Comparison of ENCODE assay signal across 8 cellular contexts in the genomic region with DNA sequence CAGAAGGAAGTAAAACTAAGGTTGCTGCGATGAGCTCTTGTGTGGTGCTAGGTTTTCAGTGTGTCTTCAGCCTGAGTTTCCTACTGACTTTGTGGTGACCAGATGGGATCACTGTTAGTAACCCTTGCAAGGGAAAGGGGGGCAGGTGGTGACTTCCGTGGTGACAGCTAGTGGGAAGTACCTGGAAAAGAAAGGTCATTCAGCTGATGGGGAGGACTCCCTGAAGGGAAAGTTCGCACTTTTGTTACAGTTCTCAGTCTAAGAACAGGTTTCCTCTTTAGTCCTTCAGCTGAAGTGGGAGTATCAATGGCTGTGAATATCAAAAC. TPM values are rescaled to one million over a fixed set of nuclear protein-coding genes. Genes with fewer than 3 reads are reported as not detected.
A peak's percentile ranks its signal among the peaks of the same experiment; 100 is the strongest.
DNase-seq lines count a peak whose midpoint lies in the region; ATAC-seq and TF ChIP-seq lines count a peak whose summit lies in the region.

No MANE protein-coding gene starts in this region.

- ATAC-seq in GM21717 (IDR thresholded peaks at IDR 0.05; ENCODE audit: unreplicated experiment) (peak; percentile 25), GM18502 (IDR thresholded peaks at IDR 0.05; ENCODE audit: poor library complexity, unreplicated experiment) (no peak)
- no peak for ATAC-seq in activated CD8-positive, alpha-beta T cell treated with anti-CD3 and anti-CD28 coated beads for 36 hours
- no peak for ATAC-seq in naive thymus-derived CD8-positive, alpha-beta T cell

- H3K4me1 Mint-ChIP-seq in CD4-positive, alpha-beta memory T cell: peaks cover 27 to 40% (median 35%) of the 10 kb centered on the region in 4 donors
- peaks cover 40% of the 10 kb centered on the region for H3K4me1 Mint-ChIP-seq in activated CD8-positive, alpha-beta T cell treated with anti-CD3 and anti-CD28 coated beads for 36 hours (ENCODE audit: low read depth)
- peaks cover 19 to 42% (median 36%) of the 10 kb centered on the region in 4 donors for H3K4me1 Mint-ChIP-seq in naive thymus-derived CD8-positive, alpha-beta T cell

- CTCF ChIA-PET in CD4-positive, alpha-beta memory T cell (lab: Charles Lee; ENCODE audit: partially characterized antibody): interaction anchor here (1.2 kb wide), 1 partner anchor 11 kb away, joined by 3 read pairs; no protein-coding TSS in a partner anchor
- CTCF ChIA-PET in activated CD8-positive, alpha-beta T cell treated with anti-CD3 and anti-CD28 coated beads for 36 hours (lab: Charles Lee): interaction anchor here (0.7 to 2.1 kb wide), 8 partner anchors 9 to 1075 kb away, joined by 3 to 6 read pairs (median 4); no protein-coding TSS in a partner anchor

- H3K4me3 ChIP-seq in CD4-positive, alpha-beta memory T cell (ENCODE audit: low read length in 2 of 2): peak overlapping the region in 1 of 2 donors; percentile 85
- no peak overlapping the region for H3K4me3 ChIP-seq in prostate gland

- peaks cover 34% of the 10 kb centered on the region for H3K4me1 ChIP-seq in CD4-positive, alpha-beta memory T cell (ENCODE audit: insufficient read depth, low read length)
- H3K4me1 ChIP-seq in prostate gland (replicated peaks): no peaks in the 10 kb centered on the region

- H3K9me3 Mint-ChIP-seq in CD4-positive, alpha-beta memory T cell: peaks cover 0 to 9% (median 0%) of the 10 kb centered on the region in 8 donors
- no peaks in the 10 kb centered on the region for H3K9me3 Mint-ChIP-seq in activated CD8-positive, alpha-beta T cell treated with anti-CD3 and anti-CD28 coated beads for 36 hours
- H3K9me3 Mint-ChIP-seq in naive thymus-derived CD8-positive, alpha-beta T cell: no peaks in the 10 kb centered on the region

- no peaks in the 10 kb centered on the region for H3K27me3 Mint-ChIP-seq in CD4-positive, alpha-beta memory T cell
- H3K27me3 Mint-ChIP-seq in activated CD8-positive, alpha-beta T cell treated with anti-CD3 and anti-CD28 coated beads for 36 hours: no peaks in the 10 kb centered on the region
- no peaks in the 10 kb centered on the region for H3K27me3 Mint-ChIP-seq in naive thymus-derived CD8-positive, alpha-beta T cell

- no peaks in the 10 kb centered on the region for H3K27me3 ChIP-seq in CD4-positive, alpha-beta memory T cell (ENCODE audit: insufficient read depth, low read length)
- no peaks in the 10 kb centered on the region for H3K27me3 ChIP-seq in prostate gland (replicated peaks; ENCODE audit: insufficient read depth)

- no peaks in the 10 kb centered on the region for H3K36me3 ChIP-seq in CD4-positive, alpha-beta memory T cell (ENCODE audit: insufficient read depth, low read length)
- H3K36me3 ChIP-seq in prostate gland: no peaks in the 10 kb centered on the region

- peaks cover 3 to 13% of the 10 kb centered on the region in 2 donors for H3K36me3 Mint-ChIP-seq in CD4-positive, alpha-beta memory T cell
- H3K36me3 Mint-ChIP-seq in activated CD8-positive, alpha-beta T cell treated with anti-CD3 and anti-CD28 coated beads for 36 hours (ENCODE audit: low read depth): peaks cover 16% of the 10 kb centered on the region
- H3K36me3 Mint-ChIP-seq in naive thymus-derived CD8-positive, alpha-beta T cell: peaks cover 0 to 3% (median 0%) of the 10 kb centered on the region in 3 donors

- peak overlapping the region; percentile 84 to 93 (median 87) for H3K27ac Mint-ChIP-seq in CD4-positive, alpha-beta memory T cell
- peak overlapping the region; percentile 88 for H3K27ac Mint-ChIP-seq in activated CD8-positive, alpha-beta T cell treated with anti-CD3 and anti-CD28 coated beads for 36 hours
- peak overlapping the region in 7 of 10 donors; percentile 7 to 91 (median 33) for H3K27ac Mint-ChIP-seq in naive thymus-derived CD8-positive, alpha-beta T cell

- intact Hi-C loops in CD4-positive, alpha-beta memory T cell (cut with micrococcal nuclease): no loop called here
- intact Hi-C loops in activated CD8-positive, alpha-beta T cell treated with anti-CD3 and anti-CD28 coated beads for 36 hours (cut with micrococcal nuclease): no loop called here
- intact Hi-C loops in prostate gland (cut with DNase I): no loop called here

- TF ChIP-seq CTCF in activated CD8-positive, alpha-beta T cell treated with anti-CD3 and anti-CD28 coated beads for 36 hours (IDR thresholded peaks at IDR 0.05): no peak
- no peak for TF ChIP-seq CTCF in prostate gland (IDR thresholded peaks at IDR 0.05)

- WGBS in prostate gland: 75% methylated on average over 3 of the region's 3 CpGs

- POLR2A ChIA-PET in CD4-positive, alpha-beta memory T cell (lab: Charles Lee; ENCODE audit: partially characterized antibody): interaction anchor here (1.0 kb wide), 1 partner anchor 15 kb away, joined by 3 read pairs; no protein-coding TSS in a partner anchor
- POLR2A ChIA-PET in activated CD8-positive, alpha-beta T cell treated with anti-CD3 and anti-CD28 coated beads for 36 hours (lab: Charles Lee): interaction anchor here (0.7 to 4.8 kb wide), 9 partner anchors 10 to 349 kb away, joined by 3 to 59 read pairs (median 4); a partner anchor contains a TSS
- POLR2A ChIA-PET in naive thymus-derived CD8-positive, alpha-beta T cell (lab: Charles Lee): interaction anchor here (0.6 kb wide), 1 partner anchor 1046 kb away, joined by 5 read pairs; no protein-coding TSS in a partner anchor

- no peak for DNase-seq in CD4-positive, alpha-beta memory T cell
- peak; percentile 62 for DNase-seq in activated CD8-positive, alpha-beta T cell treated with anti-CD3 and anti-CD28 coated beads for 36 hours
- no peak for DNase-seq in naive thymus-derived CD8-positive, alpha-beta T cell
- DNase-seq in prostate gland (ENCODE audit: low spot score) (no peak), NCI-H128 (lab: John Stamatoyannopoulos, UW; ENCODE audit: unreplicated experiment) (no peak), NCI-H1048 (lab: John Stamatoyannopoulos, UW) (no peak)

- no peak overlapping the region for H3K27ac ChIP-seq in CD4-positive, alpha-beta memory T cell (ENCODE audit: low read depth, low read length)
- H3K27ac ChIP-seq in prostate gland: no peak overlapping the region

- H3K9me3 ChIP-seq in CD4-positive, alpha-beta memory T cell (ENCODE audit: control insufficient read depth in 1 of 2, low read length in 2 of 2): no peaks in the 10 kb centered on the region
- H3K9me3 ChIP-seq in prostate gland: no peaks in the 10 kb centered on the region

- peak overlapping the region; percentile 81 to 97 (median 90) for H3K4me3 Mint-ChIP-seq in CD4-positive, alpha-beta memory T cell
- peak overlapping the region; percentile 95 for H3K4me3 Mint-ChIP-seq in activated CD8-positive, alpha-beta T cell treated with anti-CD3 and anti-CD28 coated beads for 36 hours
- H3K4me3 Mint-ChIP-seq in naive thymus-derived CD8-positive, alpha-beta T cell: peak overlapping the region; percentile 32 to 94 (median 88)

- no peak for TF ChIP-seq POLR2A in prostate gland (IDR thresholded peaks at IDR 0.05)

RNA-seq across cellular contexts. Expression of a gene that starts 2.1 kb away (rescaled TPM):
- total RNA-seq in CD4-positive, alpha-beta memory T cell: 10 to 100 TPM; 43.8 to 46.1 TPM
- 10 to 100 TPM; 15.3 to 24.0 TPM for polyA plus RNA-seq in CD4-positive, alpha-beta memory T cell
- total RNA-seq in activated CD8-positive, alpha-beta T cell treated with anti-CD3 and anti-CD28 coated beads for 36 hours: 10 to 100 TPM; 54.6 to 60.3 TPM
- 10 to 100 TPM; 46.6 to 52.3 TPM for total RNA-seq in naive thymus-derived CD8-positive, alpha-beta T cell
- 10 to 100 TPM; 13.2 to 19.4 (median 18.2) TPM for polyA plus RNA-seq in naive thymus-derived CD8-positive, alpha-beta T cell
- 10 to 100 TPM; 23.7 to 24.5 TPM for total RNA-seq in prostate gland

RNA-seq across cellular contexts. Expression of a gene that starts 43.4 kb away (rescaled TPM):
- total RNA-seq in CD4-positive, alpha-beta memory T cell: 1 to 10 TPM; 8.1 to 10.0 TPM
- polyA plus RNA-seq in CD4-positive, alpha-beta memory T cell: 1 to 10 TPM; 1.0 to 2.3 TPM
- 1 to 10 TPM; 2.0 to 2.3 TPM for total RNA-seq in activated CD8-positive, alpha-beta T cell treated with anti-CD3 and anti-CD28 coated beads for 36 hours
- 1 to 10 TPM; 6.3 to 7.8 TPM for total RNA-seq in naive thymus-derived CD8-positive, alpha-beta T cell
- 1 to 10 TPM; 1.0 to 1.8 (median 1.6) TPM for polyA plus RNA-seq in naive thymus-derived CD8-positive, alpha-beta T cell
- total RNA-seq in prostate gland: 10 to 100 TPM; 15.2 to 20.7 TPM

RNA-seq across cellular contexts. Expression of a gene that starts 47.8 kb away (rescaled TPM):
- under 1 TPM; 0.06 to 0.08 TPM for total RNA-seq in CD4-positive, alpha-beta memory T cell
- under 1 TPM in 1 of 2 donors, not detected in 1; 0.06 TPM for polyA plus RNA-seq in CD4-positive, alpha-beta memory T cell
- under 1 TPM; 0.38 to 0.43 TPM for total RNA-seq in activated CD8-positive, alpha-beta T cell treated with anti-CD3 and anti-CD28 coated beads for 36 hours
- total RNA-seq in naive thymus-derived CD8-positive, alpha-beta T cell: under 1 TPM; 0.30 to 0.65 TPM
- polyA plus RNA-seq in naive thymus-derived CD8-positive, alpha-beta T cell: under 1 TPM in 1 of 3 donors, not detected in 2; 0.25 TPM
- total RNA-seq in prostate gland: 1 to 10 TPM in 1 of 2 donors, under 1 TPM in 1; 0.68 to 7.9 TPM

Comparison
In these comparisons a context has a peak if more than half of its experiments do, and no peak if none do; other contexts are left out.
1. H3K27ac Mint-ChIP-seq: peak in every context shown above with its lines; median percentile 88 in activated CD8-positive, alpha-beta T cell treated with anti-CD3 and anti-CD28 coated beads for 36 hours; 87 in CD4-positive, alpha-beta memory T cell; 33 in naive thymus-derived CD8-positive, alpha-beta T cell.